1 cellular context compared by ENCODE assay signal in the genomic region with DNA sequence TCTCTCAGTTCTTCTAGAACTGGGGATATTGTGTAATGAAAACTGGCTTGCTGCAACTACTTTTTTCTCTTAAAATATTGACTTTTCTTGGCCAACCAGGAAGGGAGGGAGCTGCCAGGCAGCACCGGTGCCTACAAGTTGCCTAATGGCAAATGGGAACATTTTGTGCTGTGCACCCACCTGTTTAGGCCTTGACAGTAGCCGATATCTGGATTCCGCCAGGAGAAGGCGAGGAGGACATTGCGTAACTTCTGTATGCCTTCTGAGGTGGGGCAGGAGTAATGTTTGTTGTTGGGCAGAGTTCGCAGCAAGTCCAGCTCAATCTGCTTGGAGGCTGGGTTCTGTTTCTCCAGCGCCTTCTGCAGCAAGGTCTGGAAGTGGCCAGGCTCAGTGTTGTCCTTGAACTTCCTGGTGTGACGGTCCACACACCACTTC.
A peak's percentile ranks its signal among the peaks of the same experiment; 100 is the strongest.
TF ChIP-seq lines count a peak whose summit lies in the region.

No MANE protein-coding gene starts in this region.

TF ChIP-seq in HepG2, 621 proteins besides CTCF, POLR2A, EP300 and RAD21 (continued from another document and continues in another):
- peak; percentile 46 for TF ChIP-seq SMC3 (IDR thresholded peaks at IDR 0.05; ENCODE audit: low read length)
- TF ChIP-seq REPIN1 (CRISPR knock-in tag; IDR thresholded peaks at IDR 0.05; ENCODE audit: borderline replicate concordance, low read depth): 0 out of 2 replicates have a peak, but pooled peaks have one; percentile 22
- no peak for TF ChIP-seq RBM22 (optimal IDR thresholded peaks at IDR 0.05; ENCODE audit: low read length)
- TF ChIP-seq GATAD2A (CRISPR knock-in tag; IDR thresholded peaks at IDR 0.05): peak; percentile 93
- peak; percentile 89 for TF ChIP-seq PPARG (CRISPR knock-in tag; conservative IDR thresholded peaks at IDR 0.05)
- TF ChIP-seq ZNF563 (CRISPR knock-in tag; IDR thresholded peaks at IDR 0.05): no peak
- TF ChIP-seq, protein P1, sequence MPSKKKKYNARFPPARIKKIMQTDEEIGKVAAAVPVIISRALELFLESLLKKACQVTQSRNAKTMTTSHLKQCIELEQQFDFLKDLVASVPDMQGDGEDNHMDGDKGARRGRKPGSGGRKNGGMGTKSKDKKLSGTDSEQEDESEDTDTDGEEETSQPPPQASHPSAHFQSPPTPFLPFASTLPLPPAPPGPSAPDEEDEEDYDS (CRISPR knock-in tag; IDR thresholded peaks at IDR 0.05): peak; percentile 30; the same call in 1 of the 2 replicates
- TF ChIP-seq PRPF4 (IDR thresholded peaks at IDR 0.05; ENCODE audit: low read depth, low read length, poor library complexity, severe bottlenecking): no peak
- TF ChIP-seq SETDB1 (CRISPR knock-in tag; IDR thresholded peaks at IDR 0.05; ENCODE audit: borderline replicate concordance): no peak
- TF ChIP-seq, protein P2, sequence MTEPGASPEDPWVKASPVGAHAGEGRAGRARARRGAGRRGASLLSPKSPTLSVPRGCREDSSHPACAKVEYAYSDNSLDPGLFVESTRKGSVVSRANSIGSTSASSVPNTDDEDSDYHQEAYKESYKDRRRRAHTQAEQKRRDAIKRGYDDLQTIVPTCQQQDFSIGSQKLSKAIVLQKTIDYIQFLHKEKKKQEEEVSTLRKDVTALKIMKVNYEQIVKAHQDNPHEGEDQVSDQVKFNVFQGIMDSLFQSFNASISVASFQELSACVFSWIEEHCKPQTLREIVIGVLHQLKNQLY (CRISPR knock-in tag; IDR thresholded peaks at IDR 0.05): no peak
- TF ChIP-seq CBX5 (CRISPR knock-in tag; IDR thresholded peaks at IDR 0.05; ENCODE audit: borderline replicate concordance): no peak
- TF ChIP-seq KMT2B (CRISPR knock-in tag; IDR thresholded peaks at IDR 0.05): no peak
- TF ChIP-seq, protein P3, sequence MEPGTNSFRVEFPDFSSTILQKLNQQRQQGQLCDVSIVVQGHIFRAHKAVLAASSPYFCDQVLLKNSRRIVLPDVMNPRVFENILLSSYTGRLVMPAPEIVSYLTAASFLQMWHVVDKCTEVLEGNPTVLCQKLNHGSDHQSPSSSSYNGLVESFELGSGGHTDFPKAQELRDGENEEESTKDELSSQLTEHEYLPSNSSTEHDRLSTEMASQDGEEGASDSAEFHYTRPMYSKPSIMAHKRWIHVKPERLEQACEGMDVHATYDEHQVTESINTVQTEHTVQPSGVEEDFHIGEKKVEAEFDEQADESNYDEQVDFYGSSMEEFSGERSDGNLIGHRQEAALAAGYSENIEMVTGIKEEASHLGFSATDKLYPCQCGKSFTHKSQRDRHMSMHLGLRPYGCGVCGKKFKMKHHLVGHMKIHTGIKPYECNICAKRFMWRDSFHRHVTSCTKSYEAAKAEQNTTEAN (CRISPR knock-in tag; conservative IDR thresholded peaks at IDR 0.05): no peak
- no peak for TF ChIP-seq HOXA9 (CRISPR knock-in tag; IDR thresholded peaks at IDR 0.05; ENCODE audit: borderline replicate concordance)
- peak; percentile 58; the same call in 1 of the 2 replicates for TF ChIP-seq MED1 (CRISPR knock-in tag; IDR thresholded peaks at IDR 0.05)
- no peak for TF ChIP-seq HES4 (CRISPR knock-in tag; IDR thresholded peaks at IDR 0.05; ENCODE audit: borderline replicate concordance)
- TF ChIP-seq, protein P4, sequence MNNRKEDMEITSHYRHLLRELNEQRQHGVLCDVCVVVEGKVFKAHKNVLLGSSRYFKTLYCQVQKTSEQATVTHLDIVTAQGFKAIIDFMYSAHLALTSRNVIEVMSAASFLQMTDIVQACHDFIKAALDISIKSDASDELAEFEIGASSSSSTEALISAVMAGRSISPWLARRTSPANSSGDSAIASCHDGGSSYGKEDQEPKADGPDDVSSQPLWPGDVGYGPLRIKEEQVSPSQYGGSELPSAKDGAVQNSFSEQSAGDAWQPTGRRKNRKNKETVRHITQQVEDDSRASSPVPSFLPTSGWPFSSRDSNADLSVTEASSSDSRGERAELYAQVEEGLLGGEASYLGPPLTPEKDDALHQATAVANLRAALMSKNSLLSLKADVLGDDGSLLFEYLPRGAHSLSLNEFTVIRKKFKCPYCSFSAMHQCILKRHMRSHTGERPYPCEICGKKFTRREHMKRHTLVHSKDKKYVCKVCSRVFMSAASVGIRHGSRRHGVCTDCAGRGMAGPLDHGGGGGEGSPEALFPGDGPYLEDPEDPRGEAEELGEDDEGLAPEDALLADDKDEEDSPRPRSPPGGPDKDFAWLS (CRISPR knock-in tag; IDR thresholded peaks at IDR 0.05; ENCODE audit: borderline replicate concordance): no peak
- TF ChIP-seq ZNF143 (CRISPR knock-in tag; IDR thresholded peaks at IDR 0.05): no peak
- no peak for TF ChIP-seq ZSCAN9 (CRISPR knock-in tag; IDR thresholded peaks at IDR 0.05; ENCODE audit: borderline replicate concordance)
- TF ChIP-seq, protein P5, sequence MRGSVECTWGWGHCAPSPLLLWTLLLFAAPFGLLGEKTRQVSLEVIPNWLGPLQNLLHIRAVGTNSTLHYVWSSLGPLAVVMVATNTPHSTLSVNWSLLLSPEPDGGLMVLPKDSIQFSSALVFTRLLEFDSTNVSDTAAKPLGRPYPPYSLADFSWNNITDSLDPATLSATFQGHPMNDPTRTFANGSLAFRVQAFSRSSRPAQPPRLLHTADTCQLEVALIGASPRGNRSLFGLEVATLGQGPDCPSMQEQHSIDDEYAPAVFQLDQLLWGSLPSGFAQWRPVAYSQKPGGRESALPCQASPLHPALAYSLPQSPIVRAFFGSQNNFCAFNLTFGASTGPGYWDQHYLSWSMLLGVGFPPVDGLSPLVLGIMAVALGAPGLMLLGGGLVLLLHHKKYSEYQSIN (CRISPR knock-in tag; IDR thresholded peaks at IDR 0.05; ENCODE audit: borderline replicate concordance): no peak
- no peak for TF ChIP-seq ARNT2 (CRISPR knock-in tag; IDR thresholded peaks at IDR 0.05; ENCODE audit: low read depth)
- 0 out of 2 replicates have a peak, but pooled peaks have one; percentile 27 for TF ChIP-seq KDM5B (CRISPR knock-in tag; IDR thresholded peaks at IDR 0.05; ENCODE audit: borderline replicate concordance)
- TF ChIP-seq, protein P6, sequence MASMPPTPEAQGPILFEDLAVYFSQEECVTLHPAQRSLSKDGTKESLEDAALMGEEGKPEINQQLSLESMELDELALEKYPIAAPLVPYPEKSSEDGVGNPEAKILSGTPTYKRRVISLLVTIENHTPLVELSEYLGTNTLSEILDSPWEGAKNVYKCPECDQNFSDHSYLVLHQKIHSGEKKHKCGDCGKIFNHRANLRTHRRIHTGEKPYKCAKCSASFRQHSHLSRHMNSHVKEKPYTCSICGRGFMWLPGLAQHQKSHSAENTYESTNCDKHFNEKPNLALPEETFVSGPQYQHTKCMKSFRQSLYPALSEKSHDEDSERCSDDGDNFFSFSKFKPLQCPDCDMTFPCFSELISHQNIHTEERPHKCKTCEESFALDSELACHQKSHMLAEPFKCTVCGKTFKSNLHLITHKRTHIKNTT (CRISPR knock-in tag; IDR thresholded peaks at IDR 0.05): no peak
- no peak for TF ChIP-seq ZNF891 (CRISPR knock-in tag; IDR thresholded peaks at IDR 0.05)
- no peak for TF ChIP-seq ZNF577 (CRISPR knock-in tag; IDR thresholded peaks at IDR 0.05; ENCODE audit: borderline replicate concordance, low read depth)
- TF ChIP-seq ZNF773 (CRISPR knock-in tag; IDR thresholded peaks at IDR 0.05; ENCODE audit: borderline replicate concordance): no peak
- TF ChIP-seq, protein P7, sequence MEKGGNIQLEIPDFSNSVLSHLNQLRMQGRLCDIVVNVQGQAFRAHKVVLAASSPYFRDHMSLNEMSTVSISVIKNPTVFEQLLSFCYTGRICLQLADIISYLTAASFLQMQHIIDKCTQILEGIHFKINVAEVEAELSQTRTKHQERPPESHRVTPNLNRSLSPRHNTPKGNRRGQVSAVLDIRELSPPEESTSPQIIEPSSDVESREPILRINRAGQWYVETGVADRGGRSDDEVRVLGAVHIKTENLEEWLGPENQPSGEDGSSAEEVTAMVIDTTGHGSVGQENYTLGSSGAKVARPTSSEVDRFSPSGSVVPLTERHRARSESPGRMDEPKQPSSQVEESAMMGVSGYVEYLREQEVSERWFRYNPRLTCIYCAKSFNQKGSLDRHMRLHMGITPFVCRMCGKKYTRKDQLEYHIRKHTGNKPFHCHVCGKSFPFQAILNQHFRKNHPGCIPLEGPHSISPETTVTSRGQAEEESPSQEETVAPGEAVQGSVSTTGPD (CRISPR knock-in tag; IDR thresholded peaks at IDR 0.05): peak; percentile 95
- no peak for TF ChIP-seq ASH2L (IDR thresholded peaks at IDR 0.05; ENCODE audit: insufficient read length, low read depth, low read length)
- no peak for TF ChIP-seq SKI (IDR thresholded peaks at IDR 0.05; ENCODE audit: partially characterized antibody)
- TF ChIP-seq AGO1 (IDR thresholded peaks at IDR 0.05; ENCODE audit: low read depth, low read length, poor library complexity, severe bottlenecking): no peak
- TF ChIP-seq FOXA1 (IDR thresholded peaks at IDR 0.05): no peak
- peak; percentile 49; the same call in 1 of the 2 replicates for TF ChIP-seq FOXA1 (CRISPR knock-in tag; IDR thresholded peaks at IDR 0.05)
- TF ChIP-seq, protein P8, sequence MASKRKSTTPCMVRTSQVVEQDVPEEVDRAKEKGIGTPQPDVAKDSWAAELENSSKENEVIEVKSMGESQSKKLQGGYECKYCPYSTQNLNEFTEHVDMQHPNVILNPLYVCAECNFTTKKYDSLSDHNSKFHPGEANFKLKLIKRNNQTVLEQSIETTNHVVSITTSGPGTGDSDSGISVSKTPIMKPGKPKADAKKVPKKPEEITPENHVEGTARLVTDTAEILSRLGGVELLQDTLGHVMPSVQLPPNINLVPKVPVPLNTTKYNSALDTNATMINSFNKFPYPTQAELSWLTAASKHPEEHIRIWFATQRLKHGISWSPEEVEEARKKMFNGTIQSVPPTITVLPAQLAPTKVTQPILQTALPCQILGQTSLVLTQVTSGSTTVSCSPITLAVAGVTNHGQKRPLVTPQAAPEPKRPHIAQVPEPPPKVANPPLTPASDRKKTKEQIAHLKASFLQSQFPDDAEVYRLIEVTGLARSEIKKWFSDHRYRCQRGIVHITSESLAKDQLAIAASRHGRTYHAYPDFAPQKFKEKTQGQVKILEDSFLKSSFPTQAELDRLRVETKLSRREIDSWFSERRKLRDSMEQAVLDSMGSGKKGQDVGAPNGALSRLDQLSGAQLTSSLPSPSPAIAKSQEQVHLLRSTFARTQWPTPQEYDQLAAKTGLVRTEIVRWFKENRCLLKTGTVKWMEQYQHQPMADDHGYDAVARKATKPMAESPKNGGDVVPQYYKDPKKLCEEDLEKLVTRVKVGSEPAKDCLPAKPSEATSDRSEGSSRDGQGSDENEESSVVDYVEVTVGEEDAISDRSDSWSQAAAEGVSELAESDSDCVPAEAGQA (IDR thresholded peaks at IDR 0.05; ENCODE audit: low read depth): no peak
- TF ChIP-seq, protein P8 (CRISPR knock-in tag; IDR thresholded peaks at IDR 0.05; ENCODE audit: borderline replicate concordance): no peak
- TF ChIP-seq, protein P9, sequence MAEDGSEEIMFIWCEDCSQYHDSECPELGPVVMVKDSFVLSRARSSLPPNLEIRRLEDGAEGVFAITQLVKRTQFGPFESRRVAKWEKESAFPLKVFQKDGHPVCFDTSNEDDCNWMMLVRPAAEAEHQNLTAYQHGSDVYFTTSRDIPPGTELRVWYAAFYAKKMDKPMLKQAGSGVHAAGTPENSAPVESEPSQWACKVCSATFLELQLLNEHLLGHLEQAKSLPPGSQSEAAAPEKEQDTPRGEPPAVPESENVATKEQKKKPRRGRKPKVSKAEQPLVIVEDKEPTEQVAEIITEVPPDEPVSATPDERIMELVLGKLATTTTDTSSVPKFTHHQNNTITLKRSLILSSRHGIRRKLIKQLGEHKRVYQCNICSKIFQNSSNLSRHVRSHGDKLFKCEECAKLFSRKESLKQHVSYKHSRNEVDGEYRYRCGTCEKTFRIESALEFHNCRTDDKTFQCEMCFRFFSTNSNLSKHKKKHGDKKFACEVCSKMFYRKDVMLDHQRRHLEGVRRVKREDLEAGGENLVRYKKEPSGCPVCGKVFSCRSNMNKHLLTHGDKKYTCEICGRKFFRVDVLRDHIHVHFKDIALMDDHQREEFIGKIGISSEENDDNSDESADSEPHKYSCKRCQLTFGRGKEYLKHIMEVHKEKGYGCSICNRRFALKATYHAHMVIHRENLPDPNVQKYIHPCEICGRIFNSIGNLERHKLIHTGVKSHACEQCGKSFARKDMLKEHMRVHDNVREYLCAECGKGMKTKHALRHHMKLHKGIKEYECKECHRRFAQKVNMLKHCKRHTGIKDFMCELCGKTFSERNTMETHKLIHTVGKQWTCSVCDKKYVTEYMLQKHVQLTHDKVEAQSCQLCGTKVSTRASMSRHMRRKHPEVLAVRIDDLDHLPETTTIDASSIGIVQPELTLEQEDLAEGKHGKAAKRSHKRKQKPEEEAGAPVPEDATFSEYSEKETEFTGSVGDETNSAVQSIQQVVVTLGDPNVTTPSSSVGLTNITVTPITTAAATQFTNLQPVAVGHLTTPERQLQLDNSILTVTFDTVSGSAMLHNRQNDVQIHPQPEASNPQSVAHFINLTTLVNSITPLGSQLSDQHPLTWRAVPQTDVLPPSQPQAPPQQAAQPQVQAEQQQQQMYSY (CRISPR knock-in tag; IDR thresholded peaks at IDR 0.05): no peak; the same call in 1 of the 2 replicates
- TF ChIP-seq HMGA1 (CRISPR knock-in tag; conservative IDR thresholded peaks at IDR 0.05): no peak
- TF ChIP-seq, protein P10, sequence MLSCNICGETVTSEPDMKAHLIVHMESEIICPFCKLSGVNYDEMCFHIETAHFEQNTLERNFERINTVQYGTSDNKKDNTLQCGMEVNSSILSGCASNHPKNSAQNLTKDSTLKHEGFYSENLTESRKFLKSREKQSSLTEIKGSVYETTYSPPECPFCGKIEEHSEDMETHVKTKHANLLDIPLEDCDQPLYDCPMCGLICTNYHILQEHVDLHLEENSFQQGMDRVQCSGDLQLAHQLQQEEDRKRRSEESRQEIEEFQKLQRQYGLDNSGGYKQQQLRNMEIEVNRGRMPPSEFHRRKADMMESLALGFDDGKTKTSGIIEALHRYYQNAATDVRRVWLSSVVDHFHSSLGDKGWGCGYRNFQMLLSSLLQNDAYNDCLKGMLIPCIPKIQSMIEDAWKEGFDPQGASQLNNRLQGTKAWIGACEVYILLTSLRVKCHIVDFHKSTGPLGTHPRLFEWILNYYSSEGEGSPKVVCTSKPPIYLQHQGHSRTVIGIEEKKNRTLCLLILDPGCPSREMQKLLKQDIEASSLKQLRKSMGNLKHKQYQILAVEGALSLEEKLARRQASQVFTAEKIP (CRISPR knock-in tag; IDR thresholded peaks at IDR 0.05; ENCODE audit: borderline replicate concordance): no peak
- 0 out of 2 replicates have a peak, but pooled peaks have one; percentile 21 for TF ChIP-seq DR1 (CRISPR knock-in tag; IDR thresholded peaks at IDR 0.05)
- TF ChIP-seq HNRNPL (IDR thresholded peaks at IDR 0.05; ENCODE audit: low read depth, low read length): no peak
- TF ChIP-seq SIN3A (IDR thresholded peaks at IDR 0.05; ENCODE audit: borderline replicate concordance, low read depth, low read length): no peak
- no peak for TF ChIP-seq IKZF1 (IDR thresholded peaks at IDR 0.05)
- no peak for TF ChIP-seq REL (CRISPR knock-in tag; conservative IDR thresholded peaks at IDR 0.05)
